8 cellular contexts compared by ENCODE assay signal in the genomic region with DNA sequence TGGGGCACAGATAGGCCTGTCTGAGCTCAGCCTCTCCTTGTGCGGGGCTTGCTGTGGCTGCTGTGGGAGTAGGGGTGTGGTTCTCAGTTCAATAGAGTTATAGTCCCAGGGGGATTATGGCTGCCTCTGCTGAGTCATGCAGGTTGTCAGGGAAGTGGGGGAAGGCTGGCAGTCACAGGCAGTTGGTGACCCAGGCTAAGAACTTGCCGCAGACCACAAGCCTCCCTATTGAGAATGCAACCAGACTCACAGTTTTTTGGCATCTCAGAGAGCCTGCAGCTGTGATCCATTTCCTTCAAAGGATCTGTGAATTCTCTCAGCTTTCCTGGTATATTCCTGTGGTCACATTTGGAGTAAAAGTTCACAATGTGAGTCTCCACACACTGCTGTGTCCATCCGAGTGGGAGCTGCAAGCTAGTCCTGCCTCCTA.
A peak's percentile ranks its signal among the peaks of the same experiment; 100 is the strongest.
DNase-seq lines count a peak whose midpoint lies in the region; ATAC-seq and TF ChIP-seq lines count a peak whose summit lies in the region.

No MANE protein-coding gene starts in this region.

- H3K9me3 ChIP-seq in KOPT-K1 (ENCODE audit: insufficient read depth, low read length, poor library complexity, severe bottlenecking): no peaks in the 10 kb centered on the region

- in situ Hi-C loops in astrocyte of the cerebellum (cut with HindIII; ENCODE audit: low sequenced_read_pairs): no loop called here

- H3K27ac ChIP-seq in KOPT-K1 (ENCODE audit: low read depth, low read length, poor library complexity, severe bottlenecking): peak overlapping the region; percentile 79

- no peak overlapping the region for H3K4me3 ChIP-seq in astrocyte of the cerebellum (ENCODE audit: low read depth, low read length)

- peak; percentile 91 for DNase-seq in GM04503 (ENCODE audit: low read depth)
- DNase-seq in astrocyte of the cerebellum (ENCODE audit: low read depth): peak; percentile 94
- DNase-seq in stimulated activated naive CD8-positive, alpha-beta T cell treated with anti-CD3 and anti-CD28 coated beads, Interleukin-15, Interleukin-2, amounts not matched to agents 100 U/mL and 50 U/mL, for 24 hours: peak; percentile 13
- DNase-seq in NCI-H446 (lab: John Stamatoyannopoulos, UW): no peak
- no peak for DNase-seq in NCI-H1417 treated with DMSO at 0.1 percent for 48 hours (lab: John Stamatoyannopoulos, UW)

- peak; percentile 4 for TF ChIP-seq CTCF in astrocyte of the cerebellum (IDR thresholded peaks at IDR 0.05; ENCODE audit: low read depth, low read length, missing control alignments)

- ATAC-seq in GM21717 (IDR thresholded peaks at IDR 0.05; ENCODE audit: unreplicated experiment) (peak; percentile 84), HG03280 (IDR thresholded peaks at IDR 0.05; ENCODE audit: unreplicated experiment) (no peak)
- no peak for ATAC-seq in stimulated activated naive CD8-positive, alpha-beta T cell treated with anti-CD3 and anti-CD28 coated beads, Interleukin-15, Interleukin-2, amounts not matched to agents 100 U/mL and 50 U/mL, for 24 hours

- no peaks in the 10 kb centered on the region for H3K36me3 ChIP-seq in KOPT-K1 (ENCODE audit: insufficient read depth, low read length)

Comparison
In these comparisons a context has a peak if more than half of its experiments do, and no peak if none do; other contexts are left out.
1. DNase-seq: peak in GM04503 (single experiment), astrocyte of the cerebellum (single experiment) and stimulated activated naive CD8-positive, alpha-beta T cell treated with anti-CD3 and anti-CD28 coated beads, Interleukin-15, Interleukin-2, amounts not matched to agents 100 U/mL and 50 U/mL, for 24 hours (single experiment); none in NCI-H446 (0 of 2) and NCI-H1417 treated with DMSO at 0.1 percent for 48 hours (single experiment).